ENCODE assay signal across 2 cellular contexts in genomic region chr1:119676571-119677206, GRCh38.
TF ChIP-seq lines count a peak whose summit lies in the region.

No MANE protein-coding gene starts in this region.

TF ChIP-seq in K562, 482 proteins besides CTCF, POLR2A, EP300 and RAD21:
- TF ChIP-seq MTF1 (CRISPR knock-in tag; IDR thresholded peaks at IDR 0.05; ENCODE audit: borderline replicate concordance): no peak
- TF ChIP-seq ZNF24 (IDR thresholded peaks at IDR 0.05): no peak
- no peak for TF ChIP-seq ZNF77 (CRISPR knock-in tag; IDR thresholded peaks at IDR 0.05)
- no peak for TF ChIP-seq TEAD1 (CRISPR knock-in tag; IDR thresholded peaks at IDR 0.05)
- TF ChIP-seq DPF2 (IDR thresholded peaks at IDR 0.05): no peak
- no peak for TF ChIP-seq ZHX1 (conservative IDR thresholded peaks at IDR 0.05; ENCODE audit: low read length)
- TF ChIP-seq ZNF12 (CRISPR knock-in tag; IDR thresholded peaks at IDR 0.05): no peak
- no peak for TF ChIP-seq CC2D1A (IDR thresholded peaks at IDR 0.05)
- no peak for TF ChIP-seq ZNF311 (CRISPR knock-in tag; IDR thresholded peaks at IDR 0.05)
- TF ChIP-seq STAT5A (IDR thresholded peaks at IDR 0.05; ENCODE audit: borderline replicate concordance, low read length): no peak
- no peak for TF ChIP-seq NCOA2 (IDR thresholded peaks at IDR 0.05; ENCODE audit: partially characterized antibody in 2 of 2)
- TF ChIP-seq SAFB2 (IDR thresholded peaks at IDR 0.05; ENCODE audit: borderline replicate concordance, low read depth, low read length, severe bottlenecking): no peak
- TF ChIP-seq BCL6 (CRISPR knock-in tag; IDR thresholded peaks at IDR 0.05): no peak
- TF ChIP-seq HDAC1 (IDR thresholded peaks at IDR 0.05): no peak
- TF ChIP-seq XRCC4 (IDR thresholded peaks at IDR 0.05; ENCODE audit: extremely low read depth, insufficient read depth, insufficient read length): no peak
- TF ChIP-seq GMEB1 (CRISPR knock-in tag; IDR thresholded peaks at IDR 0.05): no peak

TF ChIP-seq in HepG2, 621 proteins besides CTCF, POLR2A, EP300 and RAD21:
- peak; percentile 49 for TF ChIP-seq STAG1 (CRISPR knock-in tag; IDR thresholded peaks at IDR 0.05)
- no peak for TF ChIP-seq ZNF263 (CRISPR knock-in tag; IDR thresholded peaks at IDR 0.05)
- no peak for TF ChIP-seq ZNF670 (CRISPR knock-in tag; IDR thresholded peaks at IDR 0.05; ENCODE audit: borderline replicate concordance)
- no peak for TF ChIP-seq ZNF576 (CRISPR knock-in tag; IDR thresholded peaks at IDR 0.05)
- TF ChIP-seq PHF20 (CRISPR knock-in tag; IDR thresholded peaks at IDR 0.05): no peak
TF ChIP-seq in HepG2: peak in this region for 1.
